12 cellular contexts compared by ENCODE assay signal in the genomic region with DNA sequence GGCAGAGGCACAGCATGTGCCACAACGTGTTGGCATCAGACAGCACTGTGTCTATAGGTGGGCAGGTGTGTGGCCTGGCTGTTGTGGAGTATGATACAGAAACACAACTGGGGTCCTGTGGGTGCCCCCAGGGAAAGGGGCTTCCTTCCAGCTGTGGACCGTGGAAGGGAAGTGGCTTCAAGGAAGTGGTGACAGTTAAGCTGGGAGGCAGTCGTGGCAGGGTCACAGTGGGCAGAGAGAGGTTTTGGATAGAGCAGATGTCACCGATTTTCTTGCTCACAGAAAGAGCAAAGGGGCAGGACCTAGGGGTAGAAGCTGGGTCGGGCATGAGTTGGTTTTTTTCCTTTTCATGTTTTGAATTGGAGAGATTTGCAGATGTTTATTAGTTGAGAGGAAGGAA. TPM values are rescaled to one million over a fixed set of nuclear protein-coding genes. Genes with fewer than 3 reads are reported as not detected.
DNase-seq lines count a peak whose midpoint lies in the region; ATAC-seq and TF ChIP-seq lines count a peak whose summit lies in the region.
"Had no signal": no experiment of that assay in that cellular context is flagged by ENCODE, and none has a peak within 500 bp of the region (broad histone marks: within the 10 kb centered on the region; RNA-seq: fewer than 3 reads in every experiment).

No MANE protein-coding gene starts in this region.

- no peaks in the 10 kb centered on the region for H3K9me3 Mint-ChIP-seq in activated CD4-positive, alpha-beta T cell treated with anti-CD3 and anti-CD28 coated beads, Interleukin-2, amount 10 ng/mL, durations not matched to agents 24 days and 14 days
- no peaks in the 10 kb centered on the region for H3K9me3 Mint-ChIP-seq in nephron progenitor cell

- intact Hi-C loops in activated CD4-positive, alpha-beta T cell treated with anti-CD3 and anti-CD28 coated beads, Interleukin-2, amount 10 ng/mL, durations not matched to agents 24 days and 14 days (cut with micrococcal nuclease) = no loop called here
- intact Hi-C loops in ascending aorta (cut with DNase I) = no loop called here

- H3K4me1 ChIP-seq in ascending aorta = peaks cover 0 to 11% of the 10 kb centered on the region in 2 donors

- H3K27ac ChIP-seq in ascending aorta = peak overlapping the region; percentile 77 to 84
- H3K27ac ChIP-seq: SJCRH30 had no signal

- H3K27me3 Mint-ChIP-seq in activated CD4-positive, alpha-beta T cell treated with anti-CD3 and anti-CD28 coated beads, Interleukin-2, amount 10 ng/mL, durations not matched to agents 24 days and 14 days = no peaks in the 10 kb centered on the region
- H3K27me3 Mint-ChIP-seq in nephron progenitor cell (ENCODE audit: low read depth, poor library complexity) = peaks cover 2% of the 10 kb centered on the region

- peaks cover 35% of the 10 kb centered on the region for H3K4me1 Mint-ChIP-seq in activated CD4-positive, alpha-beta T cell treated with anti-CD3 and anti-CD28 coated beads, Interleukin-2, amount 10 ng/mL, durations not matched to agents 24 days and 14 days
- H3K4me1 Mint-ChIP-seq in nephron progenitor cell = peaks cover 15% of the 10 kb centered on the region

- no peaks in the 10 kb centered on the region for H3K9me3 ChIP-seq in ascending aorta
- H3K9me3 ChIP-seq: SJCRH30 had no signal

- H3K27ac Mint-ChIP-seq in activated CD4-positive, alpha-beta T cell treated with anti-CD3 and anti-CD28 coated beads, Interleukin-2, amount 10 ng/mL, durations not matched to agents 24 days and 14 days = peak overlapping the region; percentile 74
- peak overlapping the region; percentile 96 for H3K27ac Mint-ChIP-seq in nephron progenitor cell

- H3K4me3 ChIP-seq in ascending aorta = no peak overlapping the region
- H3K4me3 ChIP-seq: SJCRH30 had no signal

- TF ChIP-seq CTCF in ascending aorta (IDR thresholded peaks at IDR 0.05) (no peak), nephron progenitor cell (IDR thresholded peaks at IDR 0.05) (no peak)

- no peak for DNase-seq in activated CD4-positive, alpha-beta T cell treated with anti-CD3 and anti-CD28 coated beads, Interleukin-2, amount 10 ng/mL, durations not matched to agents 24 days and 14 days
- DNase-seq in activated CD4-positive, alpha-beta T cell treated with anti-CD3 and anti-CD28 coated beads, Interleukin-2, amount 50 U/mL, for 4 hours = no peak
- DNase-seq in GF-D8 (lab: John Stamatoyannopoulos, UW) (peak; percentile 41), ascending aorta (ENCODE audit: low spot score in 2 of 2) (no peak), nephron progenitor cell (no peak), DMS53 (lab: John Stamatoyannopoulos, UW) (no peak)
- no peak for DNase-seq in stimulated activated CD4-positive, alpha-beta T cell treated with anti-CD3 and anti-CD28 coated beads, Interleukin-12 subunit alpha, Interleukin-12 subunit beta, amount 100 ng/mL, for 4 hours
- DNase-seq: COR-L47, NCI-H1417, NCI-H2227 treated with DMSO at 0.1 percent for 48 hours, SJCRH30 had no signal

- H3K27me3 ChIP-seq in ascending aorta = no peaks in the 10 kb centered on the region
- H3K27me3 ChIP-seq: SJCRH30 had no signal

- no peak for ATAC-seq in GM19395 (IDR thresholded peaks at IDR 0.05; ENCODE audit: unreplicated experiment)

- H3K4me3 Mint-ChIP-seq in activated CD4-positive, alpha-beta T cell treated with anti-CD3 and anti-CD28 coated beads, Interleukin-2, amount 10 ng/mL, durations not matched to agents 24 days and 14 days = no peak overlapping the region
- no peak overlapping the region for H3K4me3 Mint-ChIP-seq in nephron progenitor cell

- peaks cover 30% of the 10 kb centered on the region for H3K36me3 Mint-ChIP-seq in activated CD4-positive, alpha-beta T cell treated with anti-CD3 and anti-CD28 coated beads, Interleukin-2, amount 10 ng/mL, durations not matched to agents 24 days and 14 days (ENCODE audit: low read depth)
- peaks cover 68% of the 10 kb centered on the region for H3K36me3 Mint-ChIP-seq in nephron progenitor cell (ENCODE audit: low read depth)

- H3K36me3 ChIP-seq in ascending aorta = peaks cover 13 to 19% of the 10 kb centered on the region in 2 donors

RNA-seq across cellular contexts. Expression of gene ORAI3, which starts 11.2 kb away (rescaled TPM):
- total RNA-seq in activated CD4-positive, alpha-beta T cell treated with anti-CD3 and anti-CD28 coated beads, Interleukin-2, amount 10 ng/mL, durations not matched to agents 24 days and 14 days = 11.8 and 12.7 TPM in 2 replicates
- total RNA-seq in ascending aorta = 39.0 TPM

RNA-seq across cellular contexts. Expression of gene FBXL19, which starts 14.3 kb away (rescaled TPM):
- 35.9 and 36.5 TPM in 2 replicates for total RNA-seq in activated CD4-positive, alpha-beta T cell treated with anti-CD3 and anti-CD28 coated beads, Interleukin-2, amount 10 ng/mL, durations not matched to agents 24 days and 14 days
- total RNA-seq in ascending aorta = 66.9 TPM

RNA-seq across cellular contexts. Expression of gene SETD1A, which starts 19.9 kb away (rescaled TPM):
- 30.7 and 31.5 TPM in 2 replicates for total RNA-seq in activated CD4-positive, alpha-beta T cell treated with anti-CD3 and anti-CD28 coated beads, Interleukin-2, amount 10 ng/mL, durations not matched to agents 24 days and 14 days
- total RNA-seq in ascending aorta = 8.3 TPM

RNA-seq across cellular contexts. Expression of gene CTF1, which starts 41.3 kb away (rescaled TPM):
- 0.17 and 0.33 TPM in 2 replicates for total RNA-seq in activated CD4-positive, alpha-beta T cell treated with anti-CD3 and anti-CD28 coated beads, Interleukin-2, amount 10 ng/mL, durations not matched to agents 24 days and 14 days
- 0.21 TPM for total RNA-seq in ascending aorta

RNA-seq across cellular contexts. Expression of gene BCL7C, which starts 43.8 kb away (rescaled TPM):
- 23.9 and 24.5 TPM in 2 replicates for total RNA-seq in activated CD4-positive, alpha-beta T cell treated with anti-CD3 and anti-CD28 coated beads, Interleukin-2, amount 10 ng/mL, durations not matched to agents 24 days and 14 days
- total RNA-seq in ascending aorta = 46.2 TPM
